ENCODE assay signal across 9 cellular contexts in genomic region chr10:62054825-62055224, GRCh38.
A peak's percentile ranks its signal among the peaks of the same experiment; 100 is the strongest.
DNase-seq lines count a peak whose midpoint lies in the region; ATAC-seq and TF ChIP-seq lines count a peak whose summit lies in the region.
"Had no signal": no experiment of that assay in that cellular context is flagged by ENCODE, and none has a peak within 500 bp of the region (broad histone marks: within the 10 kb centered on the region; RNA-seq: fewer than 3 reads in every experiment).

No MANE protein-coding gene starts in this region.

- no peak overlapping the region for H2AK5ac ChIP-seq in neuronal stem cell (ENCODE audit: low read depth, low read length)

- H3K4me1 ChIP-seq in heart left ventricle (peaks cover 25 to 97% (median 80%) of the 10 kb centered on the region in 12 donors), KMS-11 (ENCODE audit: low read depth, poor library complexity, severe bottlenecking) (peaks cover 56% of the 10 kb centered on the region), hepatocyte (ENCODE audit: insufficient read depth) (peaks cover 52% of the 10 kb centered on the region), urinary bladder (ENCODE audit: insufficient read depth) (peaks cover 2% of the 10 kb centered on the region), body of pancreas (peaks cover 24% of the 10 kb centered on the region), neuronal stem cell (ENCODE audit: control insufficient read depth in 2 of 2, insufficient read depth in 1 of 2, low read depth in 1 of 2, low read length in 2 of 2) (peaks cover 3 to 11% of the 10 kb centered on the region in 2 donors)

- H3K14ac ChIP-seq in neuronal stem cell (ENCODE audit: low read length): no peak overlapping the region

- peak overlapping the region in 4 of 12 donors; percentile 8 to 25 (median 16) for H3K4me3 ChIP-seq in heart left ventricle
- H3K4me3 ChIP-seq in KMS-11 (IDR thresholded peaks at IDR 0.05; ENCODE audit: insufficient read depth, low read depth, low read length): no peak overlapping the region
- no peak overlapping the region for H3K4me3 ChIP-seq in hepatocyte
- H3K4me3 ChIP-seq in urinary bladder (ENCODE audit: low read depth, low read length): no peak overlapping the region
- no peak overlapping the region for H3K4me3 ChIP-seq in body of pancreas
- no peak overlapping the region for H3K4me3 ChIP-seq in neuronal stem cell (ENCODE audit: low read length in 2 of 2)

- WGBS in heart left ventricle, 4 donors: 60 to 70% (median 62%) methylated on average over 1 of the region's 1 CpG
- 96% methylated on average over 1 of the region's 1 CpG for whole genome bisulfite sequencing in hepatocyte (ENCODE audit: low lambda C conversion rate, missing lambda C conversion rate)
- 66% methylated on average over 1 of the region's 1 CpG for WGBS in urinary bladder
- 72 to 77% methylated on average over 1 of the region's 1 CpG for WGBS in body of pancreas, 2 donors
- no CpG with 5 or more reads among the region's 1 CpG for WGBS in neuronal stem cell (ENCODE audit: extremely low coverage in 2 of 2, insufficient read length in 2 of 2, insufficient replicate concordance in 1 of 2), 2 donors

- H3K18ac ChIP-seq in neuronal stem cell (ENCODE audit: low read length): no peak overlapping the region

- no peaks in the 10 kb centered on the region for H3K27me3 ChIP-seq in heart left ventricle
- H3K27me3 ChIP-seq in KMS-11 (ENCODE audit: insufficient read depth, low read depth): no peaks in the 10 kb centered on the region
- H3K27me3 ChIP-seq in hepatocyte: no peaks in the 10 kb centered on the region
- H3K27me3 ChIP-seq in body of pancreas: no peaks in the 10 kb centered on the region
- no peaks in the 10 kb centered on the region for H3K27me3 ChIP-seq in neuronal stem cell (ENCODE audit: control insufficient read depth in 3 of 3, insufficient read depth in 3 of 3, low read depth in 1 of 3, low read length in 3 of 3)

- H3K27ac ChIP-seq in heart left ventricle: peak overlapping the region; percentile 33 to 98 (median 93)
- peak overlapping the region; percentile 61 for H3K27ac ChIP-seq in KMS-11
- peak overlapping the region; percentile 22 for H3K27ac ChIP-seq in hepatocyte
- peak overlapping the region; percentile 23 for H3K27ac ChIP-seq in urinary bladder (ENCODE audit: low read depth)
- H3K27ac ChIP-seq in body of pancreas: no peak overlapping the region
- H3K27ac ChIP-seq in neuronal stem cell (replicated peaks; ENCODE audit: low read length): no peak overlapping the region

- DNase-seq in heart left ventricle (no peak), Right ventricle myocardium superior (no peak), hepatocyte (ENCODE audit: low spot score) (no peak), body of pancreas (no peak), DMS 273 (lab: John Stamatoyannopoulos, UW; ENCODE audit: unreplicated experiment) (no peak), neuronal stem cell (ENCODE audit: low spot score) (no peak)
- DNase-seq: head of caudate nucleus had no signal

- TF ChIP-seq POLR2A in heart left ventricle (IDR thresholded peaks at IDR 0.05) (no peak), body of pancreas (IDR thresholded peaks at IDR 0.05) (no peak)

- H3K79me2 ChIP-seq in KMS-11 (ENCODE audit: insufficient read depth, low read depth) (no peaks in the 10 kb centered on the region; the same call in 1 of the 2 replicates), hepatocyte (peaks cover 91% of the 10 kb centered on the region)

- H3K9me3 ChIP-seq in heart left ventricle (no peaks in the 10 kb centered on the region), hepatocyte (ENCODE audit: low read depth) (no peaks in the 10 kb centered on the region), body of pancreas (no peaks in the 10 kb centered on the region), neuronal stem cell (replicated peaks in 1 of 2; ENCODE audit: control insufficient read depth in 2 of 2, insufficient read depth in 1 of 2, low read depth in 1 of 2, low read length in 2 of 2) (peaks cover 0 to 9% of the 10 kb centered on the region in 2 donors)

- no peak overlapping the region for H4K8ac ChIP-seq in neuronal stem cell (ENCODE audit: low read depth, low read length)

- H3K79me1 ChIP-seq in neuronal stem cell (ENCODE audit: low read depth, low read length): no peaks in the 10 kb centered on the region

- no peak overlapping the region for H2BK120ac ChIP-seq in neuronal stem cell (ENCODE audit: low read depth, low read length)

- intact Hi-C loops in heart left ventricle (cut with DNase I): loop anchor here in 1 of 10 donors (5.0 kb wide), 1 partner anchor 42 kb away; no protein-coding TSS in a partner anchor
- intact Hi-C loops in Right ventricle myocardium superior (cut with DNase I): no loop called here
- intact Hi-C loops in body of pancreas (cut with DNase I): no loop called here

- no peak overlapping the region for H2BK12ac ChIP-seq in neuronal stem cell (ENCODE audit: low read length)

- TF ChIP-seq CTCF in heart left ventricle (IDR thresholded peaks at IDR 0.05) (no peak), KMS-11 (conservative IDR thresholded peaks at IDR 0.05; ENCODE audit: low read depth, low read length) (no peak), hepatocyte (IDR thresholded peaks at IDR 0.05; ENCODE audit: poor library complexity) (no peak), body of pancreas (IDR thresholded peaks at IDR 0.05) (no peak)

- H3K9ac ChIP-seq in KMS-11: no peak overlapping the region
- H3K9ac ChIP-seq in neuronal stem cell (ENCODE audit: low read depth, low read length, poor library complexity): no peak overlapping the region

- H3K36me3 ChIP-seq in heart left ventricle (peaks cover 0 to 57% (median 42%) of the 10 kb centered on the region in 9 donors), KMS-11 (ENCODE audit: insufficient read depth) (no peaks in the 10 kb centered on the region), hepatocyte (replicated peaks; ENCODE audit: insufficient read depth, low read depth) (peaks cover 2% of the 10 kb centered on the region), urinary bladder (ENCODE audit: insufficient read depth) (peaks cover 4% of the 10 kb centered on the region), body of pancreas (replicated peaks in 1 of 2; ENCODE audit: insufficient read depth in 1 of 2, low read depth in 2 of 2) (no peaks in the 10 kb centered on the region), neuronal stem cell (replicated peaks in 1 of 2; ENCODE audit: control insufficient read depth in 2 of 2, insufficient read depth in 2 of 2, low read length in 2 of 2) (peaks cover 0 to 55% of the 10 kb centered on the region in 2 donors)

- H3K23ac ChIP-seq in neuronal stem cell (ENCODE audit: low read depth, low read length, poor library complexity): no peak overlapping the region

- H4K91ac ChIP-seq in neuronal stem cell (ENCODE audit: low read depth, low read length, poor library complexity): no peak overlapping the region

- peak overlapping the region; percentile 36; the same call in 1 of the 2 replicates for H3K4me2 ChIP-seq in KMS-11
- H3K4me2 ChIP-seq in hepatocyte: peak overlapping the region; percentile 19
- H3K4me2 ChIP-seq in neuronal stem cell (ENCODE audit: insufficient read depth, low read length, poor library complexity, severe bottlenecking): no peak overlapping the region

- H2AFZ ChIP-seq in KMS-11 (ENCODE audit: low read depth) (no peak overlapping the region), hepatocyte (no peak overlapping the region), neuronal stem cell (ENCODE audit: low read length) (no peak overlapping the region)

- H2BK5ac ChIP-seq in neuronal stem cell (ENCODE audit: low read length): no peak overlapping the region

- no peak overlapping the region for H3K4ac ChIP-seq in neuronal stem cell (ENCODE audit: low read length)

- H3K9me2 ChIP-seq in hepatocyte (replicated peaks; ENCODE audit: insufficient read depth): no peaks in the 10 kb centered on the region

- no peak overlapping the region for H2BK15ac ChIP-seq in neuronal stem cell (ENCODE audit: low read length)

- H4K20me1 ChIP-seq in KMS-11 (ENCODE audit: insufficient read depth) (no peaks in the 10 kb centered on the region), hepatocyte (ENCODE audit: insufficient read depth, poor library complexity, severe bottlenecking) (peaks cover 3% of the 10 kb centered on the region)

- no peak for ATAC-seq in heart left ventricle
- ATAC-seq in Right ventricle myocardium superior (ENCODE audit: poor library complexity): no peak
- ATAC-seq in body of pancreas: no peak

Comparison
In these comparisons a context has a peak if more than half of its experiments do, and no peak if none do; other contexts are left out.
1. H3K27ac ChIP-seq: peak in heart left ventricle (12 of 12), KMS-11 (single experiment), hepatocyte (single experiment) and urinary bladder (single experiment); none in body of pancreas (0 of 4) and neuronal stem cell (single experiment).